In the genomic region with DNA sequence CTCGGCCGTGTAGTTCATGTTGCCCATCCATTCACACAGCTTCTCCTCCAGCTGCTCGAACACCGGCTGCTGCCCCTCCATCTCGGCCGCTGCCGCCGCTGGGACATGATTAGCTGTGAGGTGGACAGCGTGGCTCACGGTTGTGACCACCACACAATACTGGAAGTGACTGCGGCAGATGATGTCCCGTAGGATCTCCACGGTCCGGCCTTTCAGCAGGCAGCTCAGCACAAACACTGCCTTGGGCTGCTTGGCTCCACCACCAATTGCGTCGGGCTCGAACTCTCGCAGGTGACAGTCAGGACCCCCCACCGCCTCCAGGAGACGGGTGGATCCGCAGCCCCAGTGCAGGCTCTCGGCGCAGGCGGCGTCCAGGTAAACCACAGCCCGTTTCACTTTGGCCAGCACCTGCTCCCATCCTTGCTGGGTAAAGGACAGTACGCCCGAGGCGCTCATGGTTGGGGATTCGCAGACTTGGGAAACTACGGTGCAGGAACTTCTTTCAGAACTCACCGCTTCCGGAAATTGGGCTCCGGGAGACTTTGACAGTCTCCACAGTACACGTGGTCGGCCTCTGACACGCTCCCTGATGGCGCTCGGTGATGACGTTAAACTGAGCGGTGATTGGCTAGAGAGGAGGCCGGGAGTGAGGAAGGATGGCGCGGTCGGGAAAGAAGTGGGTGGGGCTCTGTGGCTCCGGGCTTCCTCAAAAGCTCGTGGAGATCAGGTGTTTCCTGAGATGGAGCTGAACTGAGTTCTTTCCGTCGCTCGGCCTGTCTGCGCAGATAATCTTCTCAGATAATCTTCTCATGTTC, we compare ENCODE assay signal across 8 cellular contexts. TPM values are rescaled to one million over a fixed set of nuclear protein-coding genes. Genes with fewer than 3 reads are reported as not detected.
DNase-seq lines count a peak whose midpoint lies in the region; ATAC-seq and TF ChIP-seq lines count a peak whose summit lies in the region.

SCFD2 (minus strand) TSS at position 576 of the 815 bp plus-strand sequence.

- peak within 1 kb of the TSS; percentile 96 for H3K4me3 Mint-ChIP-seq in activated naive CD4-positive, alpha-beta T cell treated with anti-CD3 and anti-CD28 coated beads for 36 hours

- peaks cover 22% of the 10 kb centered on the region for H3K27me3 ChIP-seq in gastroesophageal sphincter
- H3K27me3 ChIP-seq in neutrophil: peaks cover 17% of the 10 kb centered on the region

- H3K9me3 Mint-ChIP-seq in activated naive CD4-positive, alpha-beta T cell treated with anti-CD3 and anti-CD28 coated beads for 36 hours: no peaks in the 10 kb centered on the region

- TF ChIP-seq EP300 in gastroesophageal sphincter (IDR thresholded peaks at IDR 0.05): no peak

- TF ChIP-seq CTCF in HFF-Myc (IDR thresholded peaks at IDR 0.05; ENCODE audit: low read depth, low read length, missing control alignments) (no peak), gastroesophageal sphincter (IDR thresholded peaks at IDR 0.05) (no peak), neutrophil (IDR thresholded peaks at IDR 0.05) (no peak)

- WGBS in gastroesophageal sphincter (ENCODE audit: low coverage in 1 of 2), 2 donors: 0 to 1% methylated on average over 14 of the region's 51 CpGs

- H3K27ac ChIP-seq in gastroesophageal sphincter (peak within 1 kb of the TSS; percentile 44 to 75 (median 73)), neutrophil (peak within 1 kb of the TSS; percentile 66), substantia nigra (ENCODE audit: low read depth, low read length, poor library complexity, severe bottlenecking) (peak within 1 kb of the TSS; percentile 56)

- peak in 1 of 2 donors; percentile 12 for TF ChIP-seq POLR2A in gastroesophageal sphincter (IDR thresholded peaks at IDR 0.05)

- H3K4me3 ChIP-seq in HFF-Myc (replicated peaks; ENCODE audit: low read depth, low read length): peak within 1 kb of the TSS; percentile 96
- peak within 1 kb of the TSS; percentile 74 to 81 for H3K4me3 ChIP-seq in gastroesophageal sphincter
- peak within 1 kb of the TSS; percentile 67 to 86 for H3K4me3 ChIP-seq in neutrophil (ENCODE audit: low read depth in 1 of 2, low read length in 1 of 2)

- intact Hi-C loops in activated naive CD4-positive, alpha-beta T cell treated with anti-CD3 and anti-CD28 coated beads for 36 hours (cut with micrococcal nuclease): loop anchor here (1.0 to 5.0 kb wide), 7 partner anchors 12 to 867 kb away; partner anchors contain the start of genes CHIC2 and FIP1L1

- H3K4me1 Mint-ChIP-seq in activated naive CD4-positive, alpha-beta T cell treated with anti-CD3 and anti-CD28 coated beads for 36 hours (ENCODE audit: low read depth): peaks cover 38% of the 10 kb centered on the region

- H3K4me1 ChIP-seq in gastroesophageal sphincter (peaks cover 0 to 42% (median 13%) of the 10 kb centered on the region in 3 donors), neutrophil (ENCODE audit: control insufficient read depth in 1 of 2, insufficient read depth in 1 of 2, low read depth in 1 of 2, low read length in 1 of 2) (peaks cover 20 to 21% of the 10 kb centered on the region in 2 experiments)

- ATAC-seq in gastroesophageal sphincter: peak; percentile 100

- H3K9me3 ChIP-seq in gastroesophageal sphincter (no peaks in the 10 kb centered on the region), neutrophil (no peaks in the 10 kb centered on the region)

- CTCF ChIA-PET in activated naive CD4-positive, alpha-beta T cell treated with anti-CD3 and anti-CD28 coated beads for 36 hours (lab: Charles Lee): interaction anchor here (1.0 kb wide), 1 partner anchor 9 kb away, joined by 3 read pairs; no protein-coding TSS in a partner anchor

- peak; percentile 98 for DNase-seq in GM03348 (ENCODE audit: low spot score)
- DNase-seq in HFF-Myc (ENCODE audit: extremely low read depth, low read depth): peak; percentile 97
- peak; percentile 98 for DNase-seq in NAMALWA (ENCODE audit: low spot score)
- DNase-seq in SK-N-DZ (ENCODE audit: low spot score): peak; percentile 94
- DNase-seq in activated naive CD4-positive, alpha-beta T cell treated with anti-CD3 and anti-CD28 coated beads for 36 hours: peak; percentile 99
- peak; percentile 61 to 99 (median 96) for DNase-seq in substantia nigra (lab: John Stamatoyannopoulos, UW)

- peaks cover 3% of the 10 kb centered on the region for H3K27me3 Mint-ChIP-seq in activated naive CD4-positive, alpha-beta T cell treated with anti-CD3 and anti-CD28 coated beads for 36 hours (ENCODE audit: low read depth)

- H3K36me3 Mint-ChIP-seq in activated naive CD4-positive, alpha-beta T cell treated with anti-CD3 and anti-CD28 coated beads for 36 hours (ENCODE audit: low read depth): peaks cover 10% of the 10 kb centered on the region

- peak within 1 kb of the TSS; percentile 96 for H3K27ac Mint-ChIP-seq in activated naive CD4-positive, alpha-beta T cell treated with anti-CD3 and anti-CD28 coated beads for 36 hours

- H3K36me3 ChIP-seq in gastroesophageal sphincter (no peaks in the 10 kb centered on the region), neutrophil (no peaks in the 10 kb centered on the region)

RNA-seq across cellular contexts. Expression of gene SCFD2, which starts in this region (rescaled TPM):
- 14.7 and 18.0 TPM in 2 replicates for polyA plus RNA-seq in SK-N-DZ (2014; cell fraction: cytosol; rRNA removed)
- 6.7 and 10.3 TPM in 2 replicates for polyA plus RNA-seq in SK-N-DZ (2014; cell fraction: nucleus; rRNA removed)
- 10 to 100 TPM; 14.3 to 15.1 TPM for total RNA-seq in activated naive CD4-positive, alpha-beta T cell treated with anti-CD3 and anti-CD28 coated beads for 36 hours
- total RNA-seq in gastroesophageal sphincter: 10 to 100 TPM in 3 of 4 donors, 1 to 10 TPM in 1; 8.9 to 17.6 (median 14.6) TPM

Comparison
In these comparisons a context has a peak if more than half of its experiments do, and no peak if none do; other contexts are left out.
1. Peak in every context shown above with its lines: DNase-seq, ATAC-seq, H3K4me3 ChIP-seq and H3K27ac ChIP-seq.